In genomic region chr17:35844547-35844946, GRCh38 we compare ENCODE assay signal across 1 cellular context.
TF ChIP-seq lines count a peak whose summit lies in the region.

No MANE protein-coding gene starts in this region.

TF ChIP-seq in H1, 55 proteins besides CTCF, POLR2A, EP300 and RAD21:
- TF ChIP-seq CHD7 (IDR thresholded peaks at IDR 0.05; ENCODE audit: insufficient replicate concordance, low read length) = no peak
- no peak for TF ChIP-seq BRCA1 (IDR thresholded peaks at IDR 0.05; ENCODE audit: low read depth, low read length)
- TF ChIP-seq, protein P1, sequence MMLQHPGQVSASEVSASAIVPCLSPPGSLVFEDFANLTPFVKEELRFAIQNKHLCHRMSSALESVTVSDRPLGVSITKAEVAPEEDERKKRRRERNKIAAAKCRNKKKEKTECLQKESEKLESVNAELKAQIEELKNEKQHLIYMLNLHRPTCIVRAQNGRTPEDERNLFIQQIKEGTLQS (IDR thresholded peaks at IDR 0.05; ENCODE audit: insufficient read depth, low read depth, low read length) = no peak
- no peak for TF ChIP-seq KDM5A (IDR thresholded peaks at IDR 0.05; ENCODE audit: low read length)
- no peak for TF ChIP-seq ASH2L (IDR thresholded peaks at IDR 0.05; ENCODE audit: low read length)
- TF ChIP-seq CHD1 (IDR thresholded peaks at IDR 0.05; ENCODE audit: low read depth, low read length) = no peak
